In genomic region chr6:70956451-70957283, GRCh38 we compare ENCODE assay signal across 7 cellular contexts.
DNase-seq lines count a peak whose midpoint lies in the region; ATAC-seq and TF ChIP-seq lines count a peak whose summit lies in the region.

A gene with protein sequence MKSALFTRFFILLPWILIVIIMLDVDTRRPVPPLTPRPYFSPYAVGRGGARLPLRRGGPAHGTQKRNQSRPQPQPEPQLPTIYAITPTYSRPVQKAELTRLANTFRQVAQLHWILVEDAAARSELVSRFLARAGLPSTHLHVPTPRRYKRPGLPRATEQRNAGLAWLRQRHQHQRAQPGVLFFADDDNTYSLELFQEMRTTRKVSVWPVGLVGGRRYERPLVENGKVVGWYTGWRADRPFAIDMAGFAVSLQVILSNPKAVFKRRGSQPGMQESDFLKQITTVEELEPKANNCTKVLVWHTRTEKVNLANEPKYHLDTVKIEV (minus strand): TSS chr6:70957060. CDS start chr6:70956429, 631 bp downstream.

- ATAC-seq in GM21825 (IDR thresholded peaks at IDR 0.05; ENCODE audit: unreplicated experiment): peak; percentile 10
- peak; percentile 20 for ATAC-seq in stimulated activated naive CD8-positive, alpha-beta T cell treated with anti-CD3 and anti-CD28 coated beads, Interleukin-15, Interleukin-2, amounts not matched to agents 100 U/mL and 50 U/mL, for 24 hours

- H3K27ac ChIP-seq in caudate nucleus (ENCODE audit: low read depth, low read length): no peak within 1 kb of the TSS

- peak; percentile 20 for DNase-seq in GM10248 (ENCODE audit: extremely low spot score)
- peak; percentile 13 to 42 for DNase-seq in NCI-H524 (lab: John Stamatoyannopoulos, UW)
- DNase-seq in caudate nucleus (lab: John Stamatoyannopoulos, UW): peak in 42 of 61 donors; percentile 2 to 69 (median 30)
- DNase-seq in kidney tubule cell (ENCODE audit: low spot score): peak; percentile 13
- peak; percentile 9 for DNase-seq in stimulated activated naive CD8-positive, alpha-beta T cell treated with anti-CD3 and anti-CD28 coated beads, Interleukin-15, Interleukin-2, amounts not matched to agents 100 U/mL and 50 U/mL, for 24 hours
- no peak for DNase-seq in MV-4-11 (lab: John Stamatoyannopoulos, UW)

- POLR2A ChIA-PET in GM10248 (lab: Yijun Ruan, JAX): no interaction called here

- CTCF ChIA-PET in GM10248 (lab: Yijun Ruan, JAX): interaction anchor here (0.7 to 3.8 kb wide), 38 partner anchors 9 to 818 kb away, joined by 3 to 56 read pairs (median 5); partner anchors contain the start of gene COL9A1

- no peak for TF ChIP-seq CTCF in GM10248 (IDR thresholded peaks at IDR 0.05; ENCODE audit: control extremely low read depth, extremely low read depth, low read depth, missing control alignments)
